Comparison of ENCODE assay signal across 23 cellular contexts in genomic region chr4:91984466-91984865, GRCh38.
A peak's percentile ranks its signal among the peaks of the same experiment; 100 is the strongest.
DNase-seq lines count a peak whose midpoint lies in the region; ATAC-seq, FAIRE-seq and TF ChIP-seq lines count a peak whose summit lies in the region.
"Had no signal": no experiment of that assay in that cellular context is flagged by ENCODE, and none has a peak within 500 bp of the region (broad histone marks: within the 10 kb centered on the region; RNA-seq: fewer than 3 reads in every experiment).

No MANE protein-coding gene starts in this region.

- no TSS peak for BruUV-seq in PC-3 (replicated peaks; lab: Mats Ljungman, UMichigan)

- intact Hi-C loops in PC-3 (cut with micrococcal nuclease) (no loop called here), colonic mucosa (cut with DNase I) (no loop called here)

- no peak for ATAC-seq in PC-3
- ATAC-seq: A549, GM23338, HCT116 had no signal

- H3K4me3 ChIP-seq in PC-3 (ENCODE audit: low read length) (no peak overlapping the region), colonic mucosa (no peak overlapping the region), SK-N-SH (ENCODE audit: low read depth in 2 of 2, low read length in 1 of 2) (no peak overlapping the region)
- H3K4me3 ChIP-seq: A549; BLaER1 treated with 17β-estradiol and CSF1 and Interleukin-3, amounts not matched to agents 10 nM and 100 nM; GM23338 had no signal

- TF ChIP-seq EP300 in SK-N-SH (IDR thresholded peaks at IDR 0.05; ENCODE audit: borderline replicate concordance in 1 of 2, low read depth in 1 of 2, low read length in 1 of 2) = no peak

- H3K36me3 ChIP-seq in PC-3 (ENCODE audit: low read depth, low read length) = no peaks in the 10 kb centered on the region
- no peaks in the 10 kb centered on the region for H3K36me3 ChIP-seq in colonic mucosa
- H3K36me3 ChIP-seq in SK-N-SH (replicated peaks in 1 of 2; ENCODE audit: control insufficient read depth in 1 of 2, insufficient read depth in 2 of 2, low read length in 1 of 2) = no peaks in the 10 kb centered on the region
- H3K36me3 ChIP-seq: BE2C; BLaER1 treated with 17β-estradiol and CSF1 and Interleukin-3, amounts not matched to agents 10 nM and 100 nM had no signal

- TF ChIP-seq RAD21 in SK-N-SH (IDR thresholded peaks at IDR 0.05; ENCODE audit: low read length) = no peak

- 74% methylated on average over 5 of the region's 5 CpGs for WGBS in SK-N-SH (ENCODE audit: low lambda C conversion rate)

- DNase-seq in A172 (ENCODE audit: low spot score) = peak; percentile 59
- DNase-seq in PC-3 = peak; percentile 46
- peak; percentile 63 for DNase-seq in amniotic epithelial cell (ENCODE audit: low read depth)
- DNase-seq in glomerular visceral epithelial cell (ENCODE audit: extremely low spot score) = peak; percentile 54
- DNase-seq in D721Med (ENCODE audit: insufficient read length, low spot score) = no peak
- no peak for DNase-seq in colonic mucosa
- no peak for DNase-seq in SK-N-SH
- DNase-seq: ACHN; AML-193; BE2C; CD4-positive, alpha-beta T cell; CD8-positive, alpha-beta memory T cell; DMS53; DMS79 treated with DMSO at 0.1 percent for 48 hours; GF-D8; H9 had no signal

- H2AFZ ChIP-seq in PC-3 (ENCODE audit: low read length) = no peak overlapping the region
- H2AFZ ChIP-seq in SK-N-SH (ENCODE audit: low read depth) = no peak overlapping the region
- H2AFZ ChIP-seq: GM23338 had no signal

- H3F3A ChIP-seq in PC-3 (ENCODE audit: low read length, unreplicated experiment) (no peaks in the 10 kb centered on the region), SK-N-SH (replicated peaks; ENCODE audit: insufficient read depth) (no peaks in the 10 kb centered on the region)

- H3K9me2 ChIP-seq in PC-3 (replicated peaks; ENCODE audit: low read length) (no peaks in the 10 kb centered on the region), SK-N-SH (no peaks in the 10 kb centered on the region)

- H3K4me1 ChIP-seq in PC-3 (ENCODE audit: insufficient read depth, low read length) (no peaks in the 10 kb centered on the region), colonic mucosa (no peaks in the 10 kb centered on the region), SK-N-SH (ENCODE audit: control insufficient read depth in 1 of 2, insufficient read depth in 2 of 2, low read depth in 1 of 2, low read length in 1 of 2) (no peaks in the 10 kb centered on the region)
- H3K4me1 ChIP-seq: A549; BE2C; BLaER1 treated with 17β-estradiol and CSF1 and Interleukin-3, amounts not matched to agents 10 nM and 100 nM had no signal

- FAIRE-seq in D721Med (lab: Jason Lieb, UNC) = no peak
- FAIRE-seq: A549, GM12891, GM18507 had no signal

- H3K4me2 ChIP-seq in PC-3 (ENCODE audit: low read length) (no peak overlapping the region), SK-N-SH (no peak overlapping the region)
- H3K4me2 ChIP-seq: A549; BLaER1 treated with 17β-estradiol and CSF1 and Interleukin-3, amounts not matched to agents 10 nM and 100 nM; GM23338 had no signal

- H3K79me2 ChIP-seq in PC-3 (ENCODE audit: low read length) (no peaks in the 10 kb centered on the region), SK-N-SH (ENCODE audit: insufficient read depth) (no peaks in the 10 kb centered on the region)

- no peaks in the 10 kb centered on the region for H3K9me3 ChIP-seq in PC-3 (ENCODE audit: low read length)
- no peaks in the 10 kb centered on the region for H3K9me3 ChIP-seq in colonic mucosa
- H3K9me3 ChIP-seq in SK-N-SH = no peaks in the 10 kb centered on the region
- H3K9me3 ChIP-seq: A549; BE2C; BLaER1 treated with 17β-estradiol and CSF1 and Interleukin-3, amounts not matched to agents 10 nM and 100 nM had no signal

- H3K27me3 ChIP-seq in PC-3 (ENCODE audit: low read length) (no peaks in the 10 kb centered on the region), colonic mucosa (no peaks in the 10 kb centered on the region), SK-N-SH (ENCODE audit: insufficient read depth) (no peaks in the 10 kb centered on the region)
- H3K27me3 ChIP-seq: BE2C; BLaER1 treated with 17β-estradiol and CSF1 and Interleukin-3, amounts not matched to agents 10 nM and 100 nM had no signal

- POLR2A ChIA-PET in PC-3 (lab: Charles Lee; ENCODE audit: unreplicated experiment) (no interaction called here), SK-N-SH (lab: Yijun Ruan, JAX) (no interaction called here)

- CTCF ChIA-PET in PC-3 (lab: Charles Lee) (no interaction called here), SK-N-SH (lab: Yijun Ruan, JAX) (no interaction called here)

- TF ChIP-seq CTCF in PC-3 (conservative IDR thresholded peaks at IDR 0.05; ENCODE audit: low read depth, low read length) (no peak), D721Med (IDR thresholded peaks at IDR 0.05; ENCODE audit: insufficient read depth, missing control alignments) (no peak), colonic mucosa (IDR thresholded peaks at IDR 0.05) (no peak), SK-N-SH (IDR thresholded peaks at IDR 0.05) (no peak)

- H3K9ac ChIP-seq in PC-3 (ENCODE audit: low read length) (no peak overlapping the region), colonic mucosa (ENCODE audit: low read depth in 2 of 2, low read length in 2 of 2) (no peak overlapping the region), SK-N-SH (no peak overlapping the region)
- H3K9ac ChIP-seq: BLaER1 treated with 17β-estradiol and CSF1 and Interleukin-3, amounts not matched to agents 10 nM and 100 nM had no signal

- H4K20me1 ChIP-seq in PC-3 (ENCODE audit: low read length) (no peaks in the 10 kb centered on the region), SK-N-SH (ENCODE audit: insufficient read depth) (no peaks in the 10 kb centered on the region)
- H4K20me1 ChIP-seq: BLaER1 treated with 17β-estradiol and CSF1 and Interleukin-3, amounts not matched to agents 10 nM and 100 nM had no signal

- H3K27ac ChIP-seq in PC-3 (ENCODE audit: low read length) (no peak overlapping the region), colonic mucosa (no peak overlapping the region), SK-N-SH (ENCODE audit: low read depth in 2 of 2, low read length in 1 of 2) (no peak overlapping the region)
- H3K27ac ChIP-seq: 22Rv1; A549; BLaER1 treated with 17β-estradiol and CSF1 and Interleukin-3, amounts not matched to agents 10 nM and 100 nM had no signal

TF ChIP-seq in SK-N-SH, 30 proteins besides CTCF, POLR2A, EP300 and RAD21:
- TF ChIP-seq CHD2 (IDR thresholded peaks at IDR 0.05; ENCODE audit: low read length, partially characterized antibody) (no peak), POLR2AphosphoS5 (IDR thresholded peaks at IDR 0.05; ENCODE audit: low read depth, low read length) (no peak), TCF12 (IDR thresholded peaks at IDR 0.05) (no peak), NFIC (IDR thresholded peaks at IDR 0.05; ENCODE audit: borderline replicate concordance) (no peak)

Comparison
In these comparisons a context has a peak if more than half of its experiments do, and no peak if none do; other contexts are left out.
1. DNase-seq: peak in A172 (single experiment), PC-3 (single experiment), amniotic epithelial cell (single experiment) and glomerular visceral epithelial cell (single experiment); none in D721Med (single experiment), colonic mucosa (single experiment) and SK-N-SH (single experiment).